In genomic region chr20:35735828-35736470, GRCh38 we compare ENCODE assay signal across 11 cellular contexts. TPM values are rescaled to one million over a fixed set of nuclear protein-coding genes. Genes with fewer than 3 reads are reported as not detected.
DNase-seq lines count a peak whose midpoint lies in the region; ATAC-seq and TF ChIP-seq lines count a peak whose summit lies in the region.
"Had no signal": no experiment of that assay in that cellular context is flagged by ENCODE, and none has a peak within 500 bp of the region (broad histone marks: within the 10 kb centered on the region; RNA-seq: fewer than 3 reads in every experiment).

No MANE protein-coding gene starts in this region.

- H3K27ac ChIP-seq in CD8-positive, alpha-beta T cell (ENCODE audit: low read depth, low read length), result no peak overlapping the region
- H3K27ac ChIP-seq in mammary epithelial cell (ENCODE audit: insufficient read depth, low read depth, low read length), result no peak overlapping the region

- H3K36me3 Mint-ChIP-seq in CD8-positive, alpha-beta T cell, result peaks cover 90% of the 10 kb centered on the region
- peaks cover 59% of the 10 kb centered on the region for H3K36me3 Mint-ChIP-seq in natural killer cell treated with Interleukin-12 subunit alpha and Interleukin-12 subunit beta and Interleukin-15 and Interleukin-18, amount 100 ng/mL, for 72 hours

- peaks cover 72% of the 10 kb centered on the region for H3K4me1 Mint-ChIP-seq in CD8-positive, alpha-beta T cell (ENCODE audit: low read depth)
- H3K4me1 Mint-ChIP-seq in natural killer cell treated with Interleukin-12 subunit alpha and Interleukin-12 subunit beta and Interleukin-15 and Interleukin-18, amount 100 ng/mL, for 72 hours (ENCODE audit: low read depth in 2 of 2), result peaks cover 54 to 61% of the 10 kb centered on the region in 2 donors

- peaks cover 79% of the 10 kb centered on the region for H3K36me3 ChIP-seq in CD8-positive, alpha-beta T cell (ENCODE audit: insufficient read depth, low read length)
- H3K36me3 ChIP-seq in mammary epithelial cell (ENCODE audit: insufficient read depth, low read length), result peaks cover 58% of the 10 kb centered on the region

- H3K27me3 ChIP-seq in CD8-positive, alpha-beta T cell (ENCODE audit: insufficient read depth, low read length), result no peaks in the 10 kb centered on the region
- no peaks in the 10 kb centered on the region for H3K27me3 ChIP-seq in mammary epithelial cell (ENCODE audit: insufficient read depth, low read length)

- 51% methylated on average over 7 of the region's 7 CpGs for WGBS in mammary epithelial cell (ENCODE audit: low coverage, missing lambda C conversion rate)

- H3K4me1 ChIP-seq in CD8-positive, alpha-beta T cell (ENCODE audit: insufficient read depth, low read length), result peaks cover 85% of the 10 kb centered on the region
- H3K4me1 ChIP-seq in mammary epithelial cell (ENCODE audit: insufficient read depth, low read length), result peaks cover 17% of the 10 kb centered on the region

- no TSS peak for BruUV-seq in mammary epithelial cell (replicated peaks; lab: Mats Ljungman, UMichigan)

- peak overlapping the region; percentile 45 for H3K4me2 ChIP-seq in mammary epithelial cell (ENCODE audit: insufficient read depth, low read depth, low read length)

- peaks cover 39% of the 10 kb centered on the region for H4K20me1 ChIP-seq in mammary epithelial cell (ENCODE audit: insufficient read depth, low read length)

- H2AFZ ChIP-seq in mammary epithelial cell (ENCODE audit: low read depth, low read length), result no peak overlapping the region

- TF ChIP-seq POLR2A in NB4 (IDR thresholded peaks at IDR 0.05; ENCODE audit: extremely low read depth, insufficient read length), result no peak

- no peaks in the 10 kb centered on the region for H3K9me3 Mint-ChIP-seq in CD8-positive, alpha-beta T cell
- H3K9me3 Mint-ChIP-seq in natural killer cell treated with Interleukin-12 subunit alpha and Interleukin-12 subunit beta and Interleukin-15 and Interleukin-18, amount 100 ng/mL, for 72 hours, result no peaks in the 10 kb centered on the region

- intact Hi-C loops in CD8-positive, alpha-beta T cell (cut with DNase I, micrococcal nuclease), result loop anchor here (2.0 kb wide), 2 partner anchors 15 to 31 kb away; no protein-coding TSS in a partner anchor
- intact Hi-C loops in mammary epithelial cell (cut with micrococcal nuclease), result no loop called here

- POLR2A ChIA-PET in CD8-positive, alpha-beta T cell (lab: Charles Lee), result interaction anchor here (1.0 to 3.8 kb wide), 4 partner anchors 30 to 48 kb away, joined by 3 to 17 read pairs (median 4); partner anchors contain the start of gene PHF20

- peak overlapping the region; percentile 69 for H3K27ac Mint-ChIP-seq in CD8-positive, alpha-beta T cell
- H3K27ac Mint-ChIP-seq in natural killer cell treated with Interleukin-12 subunit alpha and Interleukin-12 subunit beta and Interleukin-15 and Interleukin-18, amount 100 ng/mL, for 72 hours, result peak overlapping the region; percentile 64 to 71

- H3K27me3 Mint-ChIP-seq in CD8-positive, alpha-beta T cell (ENCODE audit: low read depth), result no peaks in the 10 kb centered on the region
- H3K27me3 Mint-ChIP-seq in natural killer cell treated with Interleukin-12 subunit alpha and Interleukin-12 subunit beta and Interleukin-15 and Interleukin-18, amount 100 ng/mL, for 72 hours, result no peaks in the 10 kb centered on the region

- dilution Hi-C loops in mammary epithelial cell (cut with HindIII; ENCODE audit: low sequenced_read_pairs), result loop anchor here (5.0 to 10.0 kb wide), 3 partner anchors 36 to 141 kb away; partner anchors contain the start of gene PHF20

- no peaks in the 10 kb centered on the region for H3K9me3 ChIP-seq in CD8-positive, alpha-beta T cell (ENCODE audit: low read length)
- no peaks in the 10 kb centered on the region for H3K9me3 ChIP-seq in mammary epithelial cell (replicated peaks; ENCODE audit: insufficient read depth, low read length)

- no peak for ATAC-seq in CD8-positive, alpha-beta T cell
- ATAC-seq in natural killer cell treated with Interleukin-12 subunit alpha and Interleukin-12 subunit beta and Interleukin-15 and Interleukin-18, amount 100 ng/mL, for 72 hours, result no peak
- no peak for ATAC-seq in GM19023 (IDR thresholded peaks at IDR 0.05; ENCODE audit: unreplicated experiment)
- ATAC-seq in HG03565 (IDR thresholded peaks at IDR 0.05; ENCODE audit: unreplicated experiment), result no peak

- CTCF ChIA-PET in CD8-positive, alpha-beta T cell (lab: Charles Lee), result interaction anchor here (0.9 to 1.1 kb wide), 2 partner anchors 11 to 272 kb away, joined by 3 read pairs; no protein-coding TSS in a partner anchor
- CTCF ChIA-PET in mammary epithelial cell (lab: Charles Lee; ENCODE audit: low non-redundant PET), result interaction anchor here (0.7 kb wide), 1 partner anchor 33 kb away, joined by 4 read pairs; no protein-coding TSS in a partner anchor

- peak overlapping the region; percentile 10 for H3K4me3 ChIP-seq in CD8-positive, alpha-beta T cell (ENCODE audit: low read depth, low read length)
- H3K4me3 ChIP-seq in NB4 (ENCODE audit: low read depth, low read length) (peak overlapping the region; percentile 43), mammary epithelial cell (replicated peaks in 1 of 3; ENCODE audit: insufficient read depth in 1 of 3, low read depth in 2 of 3, low read length in 3 of 3) (peak overlapping the region in 1 of 3 experiments; percentile 16)
- H3K4me3 ChIP-seq: lung had no signal

- H3K9ac ChIP-seq in mammary epithelial cell (ENCODE audit: insufficient read depth, low read length), result peak overlapping the region; percentile 3

- peaks cover 99% of the 10 kb centered on the region for H3K79me2 ChIP-seq in mammary epithelial cell (ENCODE audit: insufficient read depth, low read length)

- peak overlapping the region; percentile 64 for H3K4me3 Mint-ChIP-seq in CD8-positive, alpha-beta T cell
- H3K4me3 Mint-ChIP-seq in natural killer cell treated with Interleukin-12 subunit alpha and Interleukin-12 subunit beta and Interleukin-15 and Interleukin-18, amount 100 ng/mL, for 72 hours, result peak overlapping the region; percentile 70

- in situ Hi-C loops in mammary epithelial cell (cut with MboI; ENCODE audit: low sequenced_read_pairs in 2 of 2), result no loop called here

- DNase-seq in CD8-positive, alpha-beta T cell, result no peak
- DNase-seq in NB4 (ENCODE audit: low read depth) (no peak), mammary epithelial cell (no peak), cerebellar cortex (ENCODE audit: low spot score) (no peak)
- DNase-seq in natural killer cell treated with Interleukin-12 subunit alpha and Interleukin-12 subunit beta and Interleukin-15 and Interleukin-18, amount 100 ng/mL, for 72 hours (ENCODE audit: low spot score), result no peak
- no peak for DNase-seq in stimulated activated CD4-positive, alpha-beta T cell treated with anti-CD3 and anti-CD28 coated beads, Interleukin-12 subunit alpha, Interleukin-12 subunit beta, amount 100 ng/mL, for 4 hours
- DNase-seq: activated CD4-positive, alpha-beta T cell treated with anti-CD3 and anti-CD28 coated beads, Interleukin-2, amount 50 U/mL, for 48 hours; DMS 273 treated with DMSO at 0.1 percent for 48 hours had no signal

- no peak for TF ChIP-seq CTCF in CD8-positive, alpha-beta T cell (IDR thresholded peaks at IDR 0.05)
- TF ChIP-seq CTCF in NB4 (IDR thresholded peaks at IDR 0.05; ENCODE audit: low read depth, low read length) (no peak), mammary epithelial cell (conservative IDR thresholded peaks at IDR 0.05 in 1 of 2, IDR thresholded peaks at IDR 0.05 in 1 of 2; ENCODE audit: extremely low read depth in 1 of 2, insufficient read depth in 1 of 2, low read depth in 1 of 2, low read length in 2 of 2) (no peak)

RNA-seq across cellular contexts. Expression of gene RBM39, which starts 6.1 kb away (rescaled TPM):
- 1,000 to 10,000 TPM; 1,168 to 1,202 TPM for total RNA-seq in CD8-positive, alpha-beta T cell
- total RNA-seq in mammary epithelial cell, result 100 to 1,000 TPM; 188 to 283 TPM
- polyA plus RNA-seq in mammary epithelial cell, result 27.2 TPM
- 272 TPM for polyA minus RNA-seq in mammary epithelial cell
- total RNA-seq in natural killer cell treated with Interleukin-12 subunit alpha and Interleukin-12 subunit beta and Interleukin-15 and Interleukin-18, amount 100 ng/mL, for 72 hours, result 100 to 1,000 TPM; 404 to 438 TPM

RNA-seq across cellular contexts. Expression of gene PHF20, which starts 35.9 kb away (rescaled TPM):
- total RNA-seq in CD8-positive, alpha-beta T cell, result 100 to 1,000 TPM; 101 to 107 TPM
- 10 to 100 TPM; 24.0 to 39.7 TPM for total RNA-seq in mammary epithelial cell
- polyA plus RNA-seq in mammary epithelial cell, result 19.5 TPM
- 24.9 TPM for polyA minus RNA-seq in mammary epithelial cell
- total RNA-seq in natural killer cell treated with Interleukin-12 subunit alpha and Interleukin-12 subunit beta and Interleukin-15 and Interleukin-18, amount 100 ng/mL, for 72 hours, result 10 to 100 TPM; 60.4 to 88.6 TPM

RNA-seq across cellular contexts. Expression of gene ROMO1, which starts 36.7 kb away (rescaled TPM):
- 10 to 100 TPM; 39.2 to 43.8 TPM for total RNA-seq in CD8-positive, alpha-beta T cell
- total RNA-seq in mammary epithelial cell, result 100 to 1,000 TPM; 113 to 176 TPM
- 386 TPM for polyA plus RNA-seq in mammary epithelial cell
- polyA minus RNA-seq in mammary epithelial cell, result 17.3 TPM
- 100 to 1,000 TPM in 1 of 2 donors, 10 to 100 TPM in 1; 71.0 to 101 TPM for total RNA-seq in natural killer cell treated with Interleukin-12 subunit alpha and Interleukin-12 subunit beta and Interleukin-15 and Interleukin-18, amount 100 ng/mL, for 72 hours

RNA-seq across cellular contexts. Expression of gene NFS1, which starts 36.8 kb away (rescaled TPM):
- 10 to 100 TPM; 10.7 to 13.1 TPM for total RNA-seq in CD8-positive, alpha-beta T cell
- 10 to 100 TPM; 28.8 to 33.0 TPM for total RNA-seq in mammary epithelial cell
- polyA plus RNA-seq in mammary epithelial cell, result 44.8 TPM
- 57.3 TPM for polyA minus RNA-seq in mammary epithelial cell
- total RNA-seq in natural killer cell treated with Interleukin-12 subunit alpha and Interleukin-12 subunit beta and Interleukin-15 and Interleukin-18, amount 100 ng/mL, for 72 hours, result 10 to 100 TPM; 27.0 to 37.4 TPM
